ENCODE assay signal across 27 cellular contexts in genomic region chr5:176794509-176794908, GRCh38. TPM values are rescaled to one million over a fixed set of nuclear protein-coding genes. Genes with fewer than 3 reads are reported as not detected.
"Had no signal": no experiment of that assay in that cellular context is flagged by ENCODE, and none has a peak within 500 bp of the region (broad histone marks: within the 10 kb centered on the region; RNA-seq: fewer than 3 reads in every experiment).

No MANE protein-coding gene starts in this region.

- H3K27me3 ChIP-seq: Peyer's patch had no signal

- DNase-seq: Karpas-422, MM.1S, MV-4-11, NCI-H1092, NCI-H1105, NCI-H1417 treated with DMSO at 0.1 percent for 48 hours, NCI-H1436 treated with DMSO at 0.1 percent for 48 hours, NCI-H1694 treated with DMSO at 0.1 percent for 48 hours, NCI-H187 treated with DMSO at 0.1 percent for 48 hours, NCI-H2029, NCI-H2171 treated with DMSO at 0.1 percent for 48 hours, NCI-H2227 treated with DMSO at 0.1 percent for 48 hours, NCI-H510A treated with DMSO at 0.1 percent for 48 hours, NCI-H524 treated with DMSO at 0.1 percent for 48 hours, NCI-H526 treated with DMSO at 0.1 percent for 48 hours, NCI-H774, OCI-M1, Peyer's patch, RPMI8226, SHP77, SIG-M5, SW 1271 had no signal

- H3K9me3 ChIP-seq: Peyer's patch, SJSA1, SK-N-SH had no signal

- ATAC-seq: PC-3 had no signal

- H3K4me1 ChIP-seq: Peyer's patch, SJSA1 had no signal

- H3K36me3 ChIP-seq: Peyer's patch, SJSA1 had no signal

- H3K4me3 ChIP-seq: Peyer's patch, SJSA1 had no signal

- H3K4me2 ChIP-seq: KMS-11, SK-N-SH had no signal

- H3K9ac ChIP-seq: KMS-11, SK-N-SH had no signal

- H3K27ac ChIP-seq: KMS-11, Peyer's patch, SJSA1 had no signal

RNA-seq across cellular contexts. Expression of gene UNC5A, which starts 15.8 kb away (rescaled TPM):
- total RNA-seq: NCI-H460, SJSA1 had no signal
